Comparison of ENCODE assay signal across 9 cellular contexts in genomic region chr11:36361901-36362391, GRCh38.
A peak's percentile ranks its signal among the peaks of the same experiment; 100 is the strongest.
DNase-seq lines count a peak whose midpoint lies in the region; ATAC-seq and TF ChIP-seq lines count a peak whose summit lies in the region.
"Had no signal": no experiment of that assay in that cellular context is flagged by ENCODE, and none has a peak within 500 bp of the region (broad histone marks: within the 10 kb centered on the region; RNA-seq: fewer than 3 reads in every experiment).

No MANE protein-coding gene starts in this region.

- no peak overlapping the region for H3K4ac ChIP-seq in mesendoderm (ENCODE audit: low read depth, low read length)

- ATAC-seq in activated CD4-positive, CD25-positive, alpha-beta regulatory T cell treated with anti-CD3 and anti-CD28 coated beads, Interleukin-2, amount 50 U/mL, for 24 hours: no peak
- ATAC-seq in GM21717 (IDR thresholded peaks at IDR 0.05; ENCODE audit: unreplicated experiment): no peak
- ATAC-seq: gastrocnemius medialis had no signal

- H3K4me1 ChIP-seq in mesendoderm (ENCODE audit: control insufficient read depth, low read depth, low read length): peaks cover 10% of the 10 kb centered on the region
- H3K4me1 ChIP-seq: gastrocnemius medialis had no signal

- no peak overlapping the region for H3K27ac ChIP-seq in mesendoderm (ENCODE audit: low read depth, low read length)
- H3K27ac ChIP-seq: gastrocnemius medialis had no signal

- no peak overlapping the region for H4K5ac ChIP-seq in mesendoderm (ENCODE audit: low read length)

- TF ChIP-seq CTCF in AG09309 (IDR thresholded peaks at IDR 0.05; ENCODE audit: control insufficient read depth, insufficient read depth, low read depth, low read length, missing control alignments) (no peak), cardiac fibroblast (IDR thresholded peaks at IDR 0.05; ENCODE audit: low read depth, low read length) (no peak)

- H3K79me1 ChIP-seq in mesendoderm (ENCODE audit: low read length): no peaks in the 10 kb centered on the region

- no CpG with 5 or more reads among the region's 11 CpGs for WGBS in mesendoderm (ENCODE audit: extremely low coverage, insufficient coverage, low lambda C conversion rate)

- no peaks in the 10 kb centered on the region for H3K27me3 ChIP-seq in mesendoderm (ENCODE audit: insufficient read depth, low read length, poor library complexity)
- H3K27me3 ChIP-seq: gastrocnemius medialis had no signal

- H3K36me3 ChIP-seq in mesendoderm (ENCODE audit: control insufficient read depth, insufficient read depth, low read length): no peaks in the 10 kb centered on the region
- H3K36me3 ChIP-seq: gastrocnemius medialis had no signal

- H2BK5ac ChIP-seq in mesendoderm (ENCODE audit: low read length): no peak overlapping the region

- H2BK15ac ChIP-seq in mesendoderm (replicated peaks; ENCODE audit: low read depth): no peak overlapping the region

- H2AK5ac ChIP-seq in mesendoderm (ENCODE audit: low read length): no peak overlapping the region

- no peak overlapping the region for H3K23ac ChIP-seq in mesendoderm (ENCODE audit: low read length)

- H3K4me2 ChIP-seq in mesendoderm (ENCODE audit: low read length): no peak overlapping the region

- no peak overlapping the region for H4K8ac ChIP-seq in mesendoderm (ENCODE audit: low read depth, low read length)

- H3K18ac ChIP-seq in mesendoderm (ENCODE audit: low read length): peak overlapping the region; percentile 14

- H3K56ac ChIP-seq in mesendoderm (ENCODE audit: low read length): no peak overlapping the region

- DNase-seq in AG09309 (ENCODE audit: low read depth) (peak; percentile 69), HT1080 (ENCODE audit: low read depth) (peak; percentile 87), cardiac fibroblast (ENCODE audit: low read depth in 2 of 2) (peak; percentile 78 to 89), mesendoderm (peak; percentile 94), midbrain (lab: John Stamatoyannopoulos, UW) (no peak), NCI-H1048 (lab: John Stamatoyannopoulos, UW) (no peak)

- no peaks in the 10 kb centered on the region for H3K79me2 ChIP-seq in mesendoderm (ENCODE audit: control insufficient read depth, insufficient read depth, low read length)

- H3K9ac ChIP-seq in mesendoderm (ENCODE audit: low read length): no peak overlapping the region

- H3K4me3 ChIP-seq in AG09309 (ENCODE audit: control insufficient read depth, low read depth, low read length) (no peak overlapping the region), cardiac fibroblast (replicated peaks in 1 of 2; ENCODE audit: low read depth in 2 of 2, low read length in 2 of 2) (peak overlapping the region in 1 of 2 donors; percentile 21), mesendoderm (ENCODE audit: low read length) (no peak overlapping the region)
- H3K4me3 ChIP-seq: gastrocnemius medialis had no signal

- H2BK120ac ChIP-seq in mesendoderm (ENCODE audit: low read depth, low read length): no peak overlapping the region

Comparison
In these comparisons a context has a peak if more than half of its experiments do, and no peak if none do; other contexts are left out.
1. DNase-seq: peak in AG09309 (single experiment), HT1080 (single experiment), cardiac fibroblast (2 of 2) and mesendoderm (single experiment); none in midbrain (single experiment) and NCI-H1048 (single experiment).